Comparison of ENCODE assay signal across 1 cellular context in the genomic region with DNA sequence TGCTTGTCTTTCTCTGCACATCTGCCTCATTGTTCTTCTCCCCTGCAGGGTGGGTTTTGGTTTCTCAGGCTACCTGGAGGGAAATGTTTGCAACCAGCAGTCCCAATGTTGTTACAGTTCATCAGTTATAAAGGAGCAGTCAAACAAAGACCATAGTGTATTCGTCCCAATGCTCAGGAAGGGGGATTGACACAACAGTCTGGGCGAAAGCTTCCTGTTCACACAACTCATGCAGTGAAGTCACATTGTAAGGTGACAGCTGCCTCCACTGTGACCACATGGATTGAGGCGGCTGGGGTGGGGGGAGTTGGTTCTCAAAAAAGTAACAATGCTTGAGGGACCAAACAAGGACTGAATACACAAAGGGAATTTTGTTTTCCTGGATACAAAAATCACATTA.
TF ChIP-seq lines count a peak whose summit lies in the region.

No MANE protein-coding gene starts in this region.

TF ChIP-seq in HepG2, 621 proteins besides CTCF, POLR2A, EP300 and RAD21 (continued from another document and continues in another):
- TF ChIP-seq ARID5B (CRISPR knock-in tag; IDR thresholded peaks at IDR 0.05) = peak; percentile 66
- no peak for TF ChIP-seq PAWR (CRISPR knock-in tag; IDR thresholded peaks at IDR 0.05; ENCODE audit: borderline replicate concordance)
- no peak for TF ChIP-seq LCORL (IDR thresholded peaks at IDR 0.05)
- TF ChIP-seq LCORL (CRISPR knock-in tag; IDR thresholded peaks at IDR 0.05) = no peak
- no peak for TF ChIP-seq ZNF343 (CRISPR knock-in tag; IDR thresholded peaks at IDR 0.05)
- TF ChIP-seq ZNF790 (CRISPR knock-in tag; IDR thresholded peaks at IDR 0.05; ENCODE audit: borderline replicate concordance) = no peak
- TF ChIP-seq SETDB1 (CRISPR knock-in tag; IDR thresholded peaks at IDR 0.05; ENCODE audit: borderline replicate concordance) = no peak
- TF ChIP-seq PHF21A (CRISPR knock-in tag; IDR thresholded peaks at IDR 0.05) = no peak
- no peak for TF ChIP-seq MZF1 (CRISPR knock-in tag; IDR thresholded peaks at IDR 0.05; ENCODE audit: borderline replicate concordance)
- TF ChIP-seq, protein P1, sequence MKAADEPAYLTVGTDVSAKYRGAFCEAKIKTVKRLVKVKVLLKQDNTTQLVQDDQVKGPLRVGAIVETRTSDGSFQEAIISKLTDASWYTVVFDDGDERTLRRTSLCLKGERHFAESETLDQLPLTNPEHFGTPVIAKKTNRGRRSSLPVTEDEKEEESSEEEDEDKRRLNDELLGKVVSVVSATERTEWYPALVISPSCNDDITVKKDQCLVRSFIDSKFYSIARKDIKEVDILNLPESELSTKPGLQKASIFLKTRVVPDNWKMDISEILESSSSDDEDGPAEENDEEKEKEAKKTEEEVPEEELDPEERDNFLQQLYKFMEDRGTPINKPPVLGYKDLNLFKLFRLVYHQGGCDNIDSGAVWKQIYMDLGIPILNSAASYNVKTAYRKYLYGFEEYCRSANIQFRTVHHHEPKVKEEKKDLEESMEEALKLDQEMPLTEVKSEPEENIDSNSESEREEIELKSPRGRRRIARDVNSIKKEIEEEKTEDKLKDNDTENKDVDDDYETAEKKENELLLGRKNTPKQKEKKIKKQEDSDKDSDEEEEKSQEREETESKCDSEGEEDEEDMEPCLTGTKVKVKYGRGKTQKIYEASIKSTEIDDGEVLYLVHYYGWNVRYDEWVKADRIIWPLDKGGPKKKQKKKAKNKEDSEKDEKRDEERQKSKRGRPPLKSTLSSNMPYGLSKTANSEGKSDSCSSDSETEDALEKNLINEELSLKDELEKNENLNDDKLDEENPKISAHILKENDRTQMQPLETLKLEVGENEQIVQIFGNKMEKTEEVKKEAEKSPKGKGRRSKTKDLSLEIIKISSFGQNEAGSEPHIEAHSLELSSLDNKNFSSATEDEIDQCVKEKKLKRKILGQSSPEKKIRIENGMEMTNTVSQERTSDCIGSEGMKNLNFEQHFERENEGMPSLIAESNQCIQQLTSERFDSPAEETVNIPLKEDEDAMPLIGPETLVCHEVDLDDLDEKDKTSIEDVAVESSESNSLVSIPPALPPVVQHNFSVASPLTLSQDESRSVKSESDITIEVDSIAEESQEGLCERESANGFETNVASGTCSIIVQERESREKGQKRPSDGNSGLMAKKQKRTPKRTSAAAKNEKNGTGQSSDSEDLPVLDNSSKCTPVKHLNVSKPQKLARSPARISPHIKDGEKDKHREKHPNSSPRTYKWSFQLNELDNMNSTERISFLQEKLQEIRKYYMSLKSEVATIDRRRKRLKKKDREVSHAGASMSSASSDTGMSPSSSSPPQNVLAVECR (CRISPR knock-in tag; IDR thresholded peaks at IDR 0.05; ENCODE audit: borderline replicate concordance) = peak; percentile 16; the same call in 1 of the 2 replicates
- TF ChIP-seq ATM (IDR thresholded peaks at IDR 0.05; ENCODE audit: borderline replicate concordance) = no peak
- no peak for TF ChIP-seq ZNF577 (CRISPR knock-in tag; IDR thresholded peaks at IDR 0.05; ENCODE audit: borderline replicate concordance, low read depth)
- 0 out of 2 replicates have a peak, but pooled peaks have one; percentile 10 for TF ChIP-seq ZNF644 (CRISPR knock-in tag; IDR thresholded peaks at IDR 0.05; ENCODE audit: low read depth)
- TF ChIP-seq, protein P2, sequence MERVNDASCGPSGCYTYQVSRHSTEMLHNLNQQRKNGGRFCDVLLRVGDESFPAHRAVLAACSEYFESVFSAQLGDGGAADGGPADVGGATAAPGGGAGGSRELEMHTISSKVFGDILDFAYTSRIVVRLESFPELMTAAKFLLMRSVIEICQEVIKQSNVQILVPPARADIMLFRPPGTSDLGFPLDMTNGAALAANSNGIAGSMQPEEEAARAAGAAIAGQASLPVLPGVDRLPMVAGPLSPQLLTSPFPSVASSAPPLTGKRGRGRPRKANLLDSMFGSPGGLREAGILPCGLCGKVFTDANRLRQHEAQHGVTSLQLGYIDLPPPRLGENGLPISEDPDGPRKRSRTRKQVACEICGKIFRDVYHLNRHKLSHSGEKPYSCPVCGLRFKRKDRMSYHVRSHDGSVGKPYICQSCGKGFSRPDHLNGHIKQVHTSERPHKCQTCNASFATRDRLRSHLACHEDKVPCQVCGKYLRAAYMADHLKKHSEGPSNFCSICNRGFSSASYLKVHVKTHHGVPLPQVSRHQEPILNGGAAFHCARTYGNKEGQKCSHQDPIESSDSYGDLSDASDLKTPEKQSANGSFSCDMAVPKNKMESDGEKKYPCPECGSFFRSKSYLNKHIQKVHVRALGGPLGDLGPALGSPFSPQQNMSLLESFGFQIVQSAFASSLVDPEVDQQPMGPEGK (CRISPR knock-in tag; IDR thresholded peaks at IDR 0.05) = peak; percentile 27; the same call in 1 of the 2 replicates
- peak; percentile 74 for TF ChIP-seq SOX5 (CRISPR knock-in tag; IDR thresholded peaks at IDR 0.05; ENCODE audit: borderline replicate concordance)
- no peak for TF ChIP-seq ADNP (CRISPR knock-in tag; IDR thresholded peaks at IDR 0.05)
- peak; percentile 41; the same call in 1 of the 2 replicates for TF ChIP-seq RARA (CRISPR knock-in tag; IDR thresholded peaks at IDR 0.05)
- 0 out of 2 replicates have a peak, but pooled peaks have one; percentile 20 for TF ChIP-seq CBX5 (CRISPR knock-in tag; IDR thresholded peaks at IDR 0.05; ENCODE audit: borderline replicate concordance)
- TF ChIP-seq ZNF232 (CRISPR knock-in tag; IDR thresholded peaks at IDR 0.05; ENCODE audit: borderline replicate concordance) = no peak
- peak; percentile 75 for TF ChIP-seq IKZF5 (CRISPR knock-in tag; IDR thresholded peaks at IDR 0.05)
- TF ChIP-seq, protein P3, sequence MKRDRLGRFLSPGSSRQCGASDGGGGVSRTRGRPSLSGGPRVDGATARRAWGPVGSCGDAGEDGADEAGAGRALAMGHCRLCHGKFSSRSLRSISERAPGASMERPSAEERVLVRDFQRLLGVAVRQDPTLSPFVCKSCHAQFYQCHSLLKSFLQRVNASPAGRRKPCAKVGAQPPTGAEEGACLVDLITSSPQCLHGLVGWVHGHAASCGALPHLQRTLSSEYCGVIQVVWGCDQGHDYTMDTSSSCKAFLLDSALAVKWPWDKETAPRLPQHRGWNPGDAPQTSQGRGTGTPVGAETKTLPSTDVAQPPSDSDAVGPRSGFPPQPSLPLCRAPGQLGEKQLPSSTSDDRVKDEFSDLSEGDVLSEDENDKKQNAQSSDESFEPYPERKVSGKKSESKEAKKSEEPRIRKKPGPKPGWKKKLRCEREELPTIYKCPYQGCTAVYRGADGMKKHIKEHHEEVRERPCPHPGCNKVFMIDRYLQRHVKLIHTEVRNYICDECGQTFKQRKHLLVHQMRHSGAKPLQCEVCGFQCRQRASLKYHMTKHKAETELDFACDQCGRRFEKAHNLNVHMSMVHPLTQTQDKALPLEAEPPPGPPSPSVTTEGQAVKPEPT (CRISPR knock-in tag; IDR thresholded peaks at IDR 0.05; ENCODE audit: low read depth) = no peak
- TF ChIP-seq ZBTB2 (CRISPR knock-in tag; IDR thresholded peaks at IDR 0.05; ENCODE audit: low read depth) = no peak
- TF ChIP-seq, protein P4, sequence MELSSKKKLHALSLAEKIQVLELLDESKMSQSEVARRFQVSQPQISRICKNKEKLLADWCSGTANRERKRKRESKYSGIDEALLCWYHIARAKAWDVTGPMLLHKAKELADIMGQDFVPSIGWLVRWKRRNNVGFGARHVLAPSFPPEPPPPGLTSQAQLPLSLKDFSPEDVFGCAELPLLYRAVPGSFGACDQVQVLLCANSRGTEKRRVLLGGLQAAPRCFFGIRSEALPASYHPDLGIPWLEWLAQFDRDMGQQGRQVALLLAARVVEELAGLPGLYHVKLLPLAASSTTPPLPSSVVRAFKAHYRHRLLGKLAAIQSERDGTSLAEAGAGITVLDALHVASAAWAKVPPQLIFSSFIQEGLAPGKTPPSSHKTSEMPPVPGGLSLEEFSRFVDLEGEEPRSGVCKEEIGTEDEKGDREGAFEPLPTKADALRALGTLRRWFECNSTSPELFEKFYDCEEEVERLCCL (CRISPR knock-in tag; IDR thresholded peaks at IDR 0.05; ENCODE audit: borderline replicate concordance) = no peak
- TF ChIP-seq ZBTB43 (CRISPR knock-in tag; conservative IDR thresholded peaks at IDR 0.05) = 0 out of 2 replicates have a peak, but pooled peaks have one; percentile 52
- no peak for TF ChIP-seq ZNF672 (CRISPR knock-in tag; IDR thresholded peaks at IDR 0.05)
- no peak for TF ChIP-seq PBX3 (CRISPR knock-in tag; IDR thresholded peaks at IDR 0.05; ENCODE audit: borderline replicate concordance)
- TF ChIP-seq ZNF768 (CRISPR knock-in tag; IDR thresholded peaks at IDR 0.05) = no peak
- TF ChIP-seq ZNF614 (CRISPR knock-in tag; IDR thresholded peaks at IDR 0.05; ENCODE audit: borderline replicate concordance) = no peak
- TF ChIP-seq ZNF329 (CRISPR knock-in tag; IDR thresholded peaks at IDR 0.05; ENCODE audit: low read depth) = no peak
- TF ChIP-seq PCBP2 (optimal IDR thresholded peaks at IDR 0.05; ENCODE audit: low read depth, low read length, poor library complexity, severe bottlenecking) = no peak
- peak; percentile 49; the same call in 1 of the 3 replicates for TF ChIP-seq MXI1 (IDR thresholded peaks at IDR 0.05; ENCODE audit: borderline replicate concordance, low read depth, low read length)
- no peak for TF ChIP-seq KMT2B (CRISPR knock-in tag; IDR thresholded peaks at IDR 0.05)
- no peak for TF ChIP-seq ZNF484 (CRISPR knock-in tag; IDR thresholded peaks at IDR 0.05; ENCODE audit: borderline replicate concordance, low read depth)
- TF ChIP-seq GATAD1 (CRISPR knock-in tag; IDR thresholded peaks at IDR 0.05) = no peak
